Comparison of ENCODE assay signal across 31 cellular contexts in the genomic region with DNA sequence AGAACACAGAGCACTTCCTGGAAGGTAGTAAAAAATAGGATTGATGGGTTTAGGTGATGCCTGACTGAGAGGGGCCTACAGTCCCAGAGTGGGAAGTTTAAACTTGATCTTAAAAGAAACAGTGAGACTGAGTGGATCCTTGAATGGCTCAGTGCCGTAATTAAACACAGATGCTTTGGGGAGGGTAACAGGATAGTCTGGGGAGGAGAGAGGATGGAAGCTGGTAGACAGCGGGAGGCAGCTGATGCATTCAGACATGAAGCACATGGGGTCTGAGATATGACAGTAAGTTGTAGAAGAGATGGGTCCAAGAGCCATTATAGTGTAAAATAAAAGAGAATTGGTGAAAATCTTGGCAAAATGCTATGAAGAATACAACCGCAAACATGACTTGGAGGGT. TPM values are rescaled to one million over a fixed set of nuclear protein-coding genes. Genes with fewer than 3 reads are reported as not detected.
"Had no signal": no experiment of that assay in that cellular context is flagged by ENCODE, and none has a peak within 500 bp of the region (broad histone marks: within the 10 kb centered on the region; RNA-seq: fewer than 3 reads in every experiment).

No MANE protein-coding gene starts in this region.

- H3K36me3 Mint-ChIP-seq: immature natural killer cell; mesothelial cell of epicardium; naive B cell; natural killer cell treated with Interleukin-12 subunit alpha and Interleukin-12 subunit beta and Interleukin-15 and Interleukin-18, amount 100 ng/mL, for 72 hours; neural progenitor cell; stimulated activated memory B cell treated with anti-CD40 and anti-IgM and Interleukin-4, amounts not matched to agents 10 μg/mL and 1 μg/mL and 100 μg/mL, for 72 hours had no signal

- ATAC-seq: effector memory CD8-positive, alpha-beta T cell; mucosa of descending colon; natural killer cell treated with Interleukin-12 subunit alpha and Interleukin-12 subunit beta and Interleukin-15 and Interleukin-18, amount 100 ng/mL, for 72 hours; sciatic nerve; stimulated activated memory B cell treated with anti-CD40 and anti-IgM and Interleukin-4, amounts not matched to agents 10 μg/mL and 1 μg/mL and 100 μg/mL, for 72 hours; stimulated activated naive CD8-positive, alpha-beta T cell treated with anti-CD3 and anti-CD28 coated beads, Interleukin-15, Interleukin-2, amounts not matched to agents 100 U/mL and 50 U/mL, for 24 hours had no signal

- H3K27me3 ChIP-seq: left lung, neural progenitor cell, right atrium auricular region, testis, tibial artery, upper lobe of left lung had no signal

- H3K27ac Mint-ChIP-seq: effector memory CD8-positive, alpha-beta T cell; immature natural killer cell; mesothelial cell of epicardium; naive B cell; natural killer cell treated with Interleukin-12 subunit alpha and Interleukin-12 subunit beta and Interleukin-15 and Interleukin-18, amount 100 ng/mL, for 72 hours; neural progenitor cell; stimulated activated memory B cell treated with anti-CD40 and anti-IgM and Interleukin-4, amounts not matched to agents 10 μg/mL and 1 μg/mL and 100 μg/mL, for 72 hours had no signal

- H3K4me3 ChIP-seq: left lung, mucosa of descending colon, neural progenitor cell, prostate gland, right atrium auricular region, smooth muscle cell, testis, tibial artery, upper lobe of left lung had no signal

- H3K4me1 ChIP-seq: parathyroid adenoma, prostate gland, right atrium auricular region, testis, tibial artery, upper lobe of left lung had no signal

- H3K4me3 Mint-ChIP-seq: effector memory CD8-positive, alpha-beta T cell; immature natural killer cell; mesothelial cell of epicardium; naive B cell; natural killer cell treated with Interleukin-12 subunit alpha and Interleukin-12 subunit beta and Interleukin-15 and Interleukin-18, amount 100 ng/mL, for 72 hours; neural progenitor cell; stimulated activated memory B cell treated with anti-CD40 and anti-IgM and Interleukin-4, amounts not matched to agents 10 μg/mL and 1 μg/mL and 100 μg/mL, for 72 hours had no signal

- H3K27me3 Mint-ChIP-seq: naive B cell had no signal

- FAIRE-seq: endometrium, frontal cortex, keratinocyte, urothelium cell line had no signal

- H3K36me3 ChIP-seq: left lung, neural progenitor cell, prostate gland, right atrium auricular region, upper lobe of left lung had no signal

- H3K9me3 ChIP-seq: left lung, mucosa of descending colon, prostate gland, right atrium auricular region, testis, tibial artery, upper lobe of left lung had no signal

- DNase-seq: cerebellar nuclear complex; cortex of kidney; effector memory CD8-positive, alpha-beta T cell; erythroblast; hypothalamus; immature natural killer cell; left lung; mesenchymal stem cell; mucosa of descending colon; naive B cell; stimulated activated CD4-positive, alpha-beta T cell treated with anti-CD3 and anti-CD28 coated beads, Interleukin-12 subunit alpha, Interleukin-12 subunit beta, amount 100 ng/mL, for 4 hours; stimulated activated CD4-positive, alpha-beta T cell treated with anti-CD3 and anti-CD28 coated beads, Interleukin-1b, Interleukin-23, amount 100 ng/mL, for 48 hours; stimulated activated CD4-positive, alpha-beta T cell treated with anti-CD3 and anti-CD28 coated beads, Interleukin-4, amount 100 ng/mL, for 24 hours; stimulated activated naive CD8-positive, alpha-beta T cell treated with anti-CD3 and anti-CD28 coated beads, Interleukin-15, Interleukin-2, amounts not matched to agents 100 U/mL and 50 U/mL, for 24 hours; substantia nigra; testis; tibial artery; upper lobe of left lung had no signal

- H3K9me3 Mint-ChIP-seq: effector memory CD8-positive, alpha-beta T cell; immature natural killer cell; naive B cell; natural killer cell treated with Interleukin-12 subunit alpha and Interleukin-12 subunit beta and Interleukin-15 and Interleukin-18, amount 100 ng/mL, for 72 hours; neural progenitor cell; stimulated activated memory B cell treated with anti-CD40 and anti-IgM and Interleukin-4, amounts not matched to agents 10 μg/mL and 1 μg/mL and 100 μg/mL, for 72 hours had no signal

- H3K4me1 Mint-ChIP-seq: immature natural killer cell; mesothelial cell of epicardium; naive B cell; neural progenitor cell; stimulated activated memory B cell treated with anti-CD40 and anti-IgM and Interleukin-4, amounts not matched to agents 10 μg/mL and 1 μg/mL and 100 μg/mL, for 72 hours had no signal

- H3K27ac ChIP-seq: left lung, neural progenitor cell, parathyroid adenoma, prostate gland, right atrium auricular region, testis, tibial artery, upper lobe of left lung had no signal

RNA-seq across cellular contexts. Expression of gene AOX1, which starts 54.4 kb away (rescaled TPM):
- polyA plus RNA-seq: immature natural killer cell, smooth muscle cell had no signal
